In genomic region chr17:60119162-60119561, GRCh38 we compare ENCODE assay signal across 12 cellular contexts. TPM values are rescaled to one million over a fixed set of nuclear protein-coding genes. Genes with fewer than 3 reads are reported as not detected.
DNase-seq lines count a peak whose midpoint lies in the region; ATAC-seq, FAIRE-seq and TF ChIP-seq lines count a peak whose summit lies in the region.
"Not testable (repeated sequence)": the region's sequence is repeated elsewhere in the genome, so short reads cannot be mapped to it uniquely, and the experiment has no call there.
"Had no signal": no experiment of that assay in that cellular context is flagged by ENCODE, and none has a peak within 500 bp of the region (broad histone marks: within the 10 kb centered on the region; RNA-seq: fewer than 3 reads in every experiment).

No MANE protein-coding gene starts in this region.

- H3K27me3 Mint-ChIP-seq in activated CD8-positive, alpha-beta T cell treated with anti-CD3 and anti-CD28 coated beads, Interleukin-2, amount 10 ng/mL, durations not matched to agents 7 days and 5 days (ENCODE audit: low read depth), result not testable (repeated sequence)

- TF ChIP-seq CTCF in RWPE2 (IDR thresholded peaks at IDR 0.05; ENCODE audit: poor library complexity, severe bottlenecking); K562 (IDR thresholded peaks at IDR 0.05 in 2 of 3, conservative IDR thresholded peaks at IDR 0.05 in 1 of 3; ENCODE audit: insufficient read depth in 2 of 3, low read depth in 1 of 3, low read length in 3 of 3); lower lobe of right lung (IDR thresholded peaks at IDR 0.05); pancreas (IDR thresholded peaks at IDR 0.05): not testable (repeated sequence)

- TF ChIP-seq EP300 in K562 (IDR thresholded peaks at IDR 0.05; ENCODE audit: low read length), result not testable (repeated sequence)

- not testable (repeated sequence) for H3K27ac Mint-ChIP-seq in activated CD8-positive, alpha-beta T cell treated with anti-CD3 and anti-CD28 coated beads, Interleukin-2, amount 10 ng/mL, durations not matched to agents 7 days and 5 days

- not testable (repeated sequence) for TF ChIP-seq RAD21 in K562 (CRISPR knock-in tag; conservative IDR thresholded peaks at IDR 0.05 in 1 of 2, IDR thresholded peaks at IDR 0.05 in 1 of 2)

- H3K27ac ChIP-seq in RWPE2 (ENCODE audit: poor library complexity, severe bottlenecking); K562 (ENCODE audit: extremely low read depth, low read depth, low read length); lower lobe of right lung; pancreas: not testable (repeated sequence)

- not testable (repeated sequence) for H3K9me1 ChIP-seq in K562 (ENCODE audit: control insufficient read depth, insufficient read depth, low read length)

- H3K4me2 ChIP-seq in K562 (ENCODE audit: insufficient read depth, low read length), result not testable (repeated sequence)

- H3K4me3 ChIP-seq in RWPE2 (ENCODE audit: severe bottlenecking); K562; lower lobe of right lung; pancreas: not testable (repeated sequence)

- WGBS in K562 (ENCODE audit: insufficient coverage, low coverage, missing lambda C conversion rate), result no CpG with 5 or more reads among the region's 15 CpGs
- WGBS in pancreas, 2 donors, result no CpG with 5 or more reads among the region's 15 CpGs

- H2AFZ ChIP-seq in K562 (ENCODE audit: low read depth, low read length), result not testable (repeated sequence)

- not testable (repeated sequence) for H3K9me3 ChIP-seq in RWPE2 (ENCODE audit: severe bottlenecking); K562 (replicated peaks; ENCODE audit: control insufficient read depth, insufficient read depth, low read depth, low read length); lower lobe of right lung; pancreas

- H3K79me2 ChIP-seq in K562 (ENCODE audit: control insufficient read depth, insufficient read depth, low read length), result not testable (repeated sequence)

- H4K20me1 ChIP-seq in K562 (replicated peaks; ENCODE audit: control insufficient read depth, insufficient read depth, low read length), result not testable (repeated sequence)

- not testable (repeated sequence) for H3K9me3 Mint-ChIP-seq in activated CD8-positive, alpha-beta T cell treated with anti-CD3 and anti-CD28 coated beads, Interleukin-2, amount 10 ng/mL, durations not matched to agents 7 days and 5 days (ENCODE audit: insufficient read depth)

- H3K36me3 Mint-ChIP-seq in activated CD8-positive, alpha-beta T cell treated with anti-CD3 and anti-CD28 coated beads, Interleukin-2, amount 10 ng/mL, durations not matched to agents 7 days and 5 days (ENCODE audit: low read depth), result not testable (repeated sequence)

- DNase-seq in GM12892 (ENCODE audit: insufficient read length); RWPE2 (ENCODE audit: low spot score); activated CD8-positive, alpha-beta T cell treated with anti-CD3 and anti-CD28 coated beads, Interleukin-2, amount 10 ng/mL, durations not matched to agents 7 days and 5 days; K562 (ENCODE audit: extremely low read depth in 1 of 4, low spot score in 3 of 4); left ventricle myocardium superior; lower lobe of right lung; pancreas: not testable (repeated sequence)

- not testable (repeated sequence) for TF ChIP-seq POLR2A in GM12892 (IDR thresholded peaks at IDR 0.05; ENCODE audit: low read depth, low read length); K562 (conservative IDR thresholded peaks at IDR 0.05)

- peak; percentile 37 for ATAC-seq in HG02642 (IDR thresholded peaks at IDR 0.05; ENCODE audit: poor library complexity, unreplicated experiment)
- ATAC-seq in RWPE2 (ENCODE audit: low read depth), result peak; percentile 24; the same call in 2 of the 3 replicates
- ATAC-seq in activated CD8-positive, alpha-beta T cell treated with anti-CD3 and anti-CD28 coated beads, Interleukin-2, amount 10 ng/mL, durations not matched to agents 7 days and 5 days, result peak; percentile 38
- peak; percentile 31 for ATAC-seq in K562
- peak; percentile 9 for ATAC-seq in left ventricle myocardium superior
- peak; percentile 2 to 11 for ATAC-seq in lower lobe of right lung
- peak in 3 of 4 donors; percentile 17 to 37 (median 25) for ATAC-seq in pancreas

- CTCF ChIA-PET in activated CD8-positive, alpha-beta T cell treated with anti-CD3 and anti-CD28 coated beads, Interleukin-2, amount 10 ng/mL, durations not matched to agents 7 days and 5 days (lab: Charles Lee); K562 (lab: Yijun Ruan, JAX; ENCODE audit: low intra/inter-chr PET ratio): not testable (repeated sequence)

- not testable (repeated sequence) for BruUV-seq in K562 (replicated peaks; lab: Mats Ljungman, UMichigan)

- POLR2A ChIA-PET in activated CD8-positive, alpha-beta T cell treated with anti-CD3 and anti-CD28 coated beads, Interleukin-2, amount 10 ng/mL, durations not matched to agents 7 days and 5 days (lab: Charles Lee); K562 (lab: Yijun Ruan, JAX): not testable (repeated sequence)

- intact Hi-C loops in K562 (cut with micrococcal nuclease); left ventricle myocardium superior (cut with micrococcal nuclease); lower lobe of right lung (cut with DNase I); pancreas (cut with DNase I): not testable (repeated sequence)

- H3K4me1 ChIP-seq in RWPE2 (ENCODE audit: insufficient read depth, poor library complexity, severe bottlenecking); K562 (replicated peaks in 1 of 2; ENCODE audit: control insufficient read depth in 2 of 2, insufficient read depth in 2 of 2, low read length in 2 of 2); lower lobe of right lung; pancreas: not testable (repeated sequence)

- H3K36me3 ChIP-seq in RWPE2 (ENCODE audit: low read depth); K562 (ENCODE audit: control insufficient read depth, insufficient read depth, low read length); lower lobe of right lung; pancreas: not testable (repeated sequence)

- not testable (repeated sequence) for H3K9ac ChIP-seq in K562 (ENCODE audit: insufficient read depth in 1 of 2, low read depth in 2 of 2, low read length in 2 of 2)

- in situ Hi-C loops in K562 (cut with MboI), result loop anchor here (10.0 kb wide), 1 partner anchor 84 kb away; no protein-coding TSS in a partner anchor

- not testable (repeated sequence) for H3K4me1 Mint-ChIP-seq in activated CD8-positive, alpha-beta T cell treated with anti-CD3 and anti-CD28 coated beads, Interleukin-2, amount 10 ng/mL, durations not matched to agents 7 days and 5 days (ENCODE audit: low read depth)

- H3K27me3 ChIP-seq in RWPE2 (ENCODE audit: insufficient read depth, poor library complexity, severe bottlenecking); K562 (ENCODE audit: control insufficient read depth in 2 of 2, insufficient read depth in 2 of 2, low read length in 2 of 2); lower lobe of right lung (ENCODE audit: low read depth); pancreas: not testable (repeated sequence)

- peak; percentile 88 for FAIRE-seq in GM12892 (lab: Jason Lieb, UNC)
- not testable (repeated sequence) for FAIRE-seq in K562 (lab: Jason Lieb, UNC); pancreas (lab: Jason Lieb, UNC)

- H3K4me3 Mint-ChIP-seq in activated CD8-positive, alpha-beta T cell treated with anti-CD3 and anti-CD28 coated beads, Interleukin-2, amount 10 ng/mL, durations not matched to agents 7 days and 5 days, result not testable (repeated sequence)

RNA-seq across cellular contexts. Expression of gene CA4, which starts 30.6 kb away (rescaled TPM):
- polyA plus RNA-seq in GM12892 (2012; ENCODE audit: missing spikeins), result not detected
- not detected for total RNA-seq in activated CD8-positive, alpha-beta T cell treated with anti-CD3 and anti-CD28 coated beads, Interleukin-2, amount 10 ng/mL, durations not matched to agents 7 days and 5 days
- not detected in 2 replicates for total RNA-seq in K562 (2011; cell fraction: chromatin; rRNA removed; ENCODE audit: low replicate concordance)
- not detected in 2 replicates for total RNA-seq in K562 (2011; cell fraction: nucleolus; rRNA removed)
- not detected in 2 replicates for total RNA-seq in K562 (2011; cell fraction: nucleoplasm; rRNA removed)
- not detected in 2 replicates for total RNA-seq in K562 (2014; rRNA removed)
- not detected in 2 replicates for total RNA-seq in K562 (2014; rRNA removed; fragmentation: Illumina TruSeq; extraction: Trizol)
- total RNA-seq in K562 (2015; rRNA removed; fragmentation: Illumina TruSeq; extraction: Trizol), result not detected in 2 replicates
- total RNA-seq in K562 (2021), result 0.13 and 0.18 TPM in 2 replicates
- 0.13 TPM in 1 of 2 replicates, not detected in the other for polyA plus RNA-seq in K562 (2011; rRNA removed)
- not detected in 2 replicates for polyA plus RNA-seq in K562 (2011; cell fraction: cytosol; rRNA removed)
- polyA plus RNA-seq in K562 (2011; cell fraction: nucleus; rRNA removed), result 0.24 TPM in 1 of 2 replicates, not detected in the other
- not detected in 2 replicates for polyA plus RNA-seq in K562 (2012)
- not detected in 2 replicates for polyA plus RNA-seq in K562 (2014; fragmentation: Illumina TruSeq; extraction: Trizol)
- not detected for polyA plus RNA-seq in K562 (2014; fragmentation: Nextera tagmentation; extraction: Ambion mirVana)
- not detected in 2 replicates for polyA plus RNA-seq in K562 (2014; rRNA removed)
- polyA minus RNA-seq in K562 (2011; rRNA and poly(A)+ RNA removed), result not detected in 2 replicates
- not detected in 2 replicates for polyA minus RNA-seq in K562 (2011; cell fraction: cytosol; rRNA and poly(A)+ RNA removed)
- polyA minus RNA-seq in K562 (2011; cell fraction: nucleus; rRNA and poly(A)+ RNA removed), result not detected in 2 replicates
- total RNA-seq in left ventricle myocardium superior, result 17.0 TPM
- 72.8 TPM for total RNA-seq in lower lobe of right lung
- total RNA-seq in pancreas, result 10 to 100 TPM in 5 of 6 donors, 1 to 10 TPM in 1; 7.5 to 22.5 (median 18.5) TPM
- polyA plus RNA-seq in pancreas, result 10 to 100 TPM; 32.0 to 75.7 TPM
- total RNA-seq: CD8-positive, alpha-beta T cell; H4; RPMI7951 had no signal
- polyA plus RNA-seq: AG04450 had no signal

RNA-seq across cellular contexts. Expression of gene HEATR6, which starts 40.4 kb away (rescaled TPM):
- polyA plus RNA-seq in GM12892 (2012; ENCODE audit: missing spikeins), result 7.3 TPM
- total RNA-seq in activated CD8-positive, alpha-beta T cell treated with anti-CD3 and anti-CD28 coated beads, Interleukin-2, amount 10 ng/mL, durations not matched to agents 7 days and 5 days, result 10 to 100 TPM; 18.3 to 20.1 TPM
- 29.4 and 51.4 TPM in 2 replicates for total RNA-seq in K562 (2011; cell fraction: chromatin; rRNA removed; ENCODE audit: low replicate concordance)
- total RNA-seq in K562 (2011; cell fraction: nucleolus; rRNA removed), result 23.0 and 26.7 TPM in 2 replicates
- total RNA-seq in K562 (2011; cell fraction: nucleoplasm; rRNA removed), result 31.9 and 32.7 TPM in 2 replicates
- 6.9 and 11.3 TPM in 2 replicates for total RNA-seq in K562 (2014; rRNA removed)
- 11.4 and 12.1 TPM in 2 replicates for total RNA-seq in K562 (2014; rRNA removed; fragmentation: Illumina TruSeq; extraction: Trizol)
- 10.9 and 12.7 TPM in 2 replicates for total RNA-seq in K562 (2015; rRNA removed; fragmentation: Illumina TruSeq; extraction: Trizol)
- 12.9 and 13.5 TPM in 2 replicates for total RNA-seq in K562 (2021)
- 17.6 and 22.9 TPM in 2 replicates for polyA plus RNA-seq in K562 (2011; rRNA removed)
- polyA plus RNA-seq in K562 (2011; cell fraction: cytosol; rRNA removed), result 22.9 and 29.8 TPM in 2 replicates
- polyA plus RNA-seq in K562 (2011; cell fraction: nucleus; rRNA removed), result 78.3 and 85.3 TPM in 2 replicates
- polyA plus RNA-seq in K562 (2012), result 11.1 and 22.0 TPM in 2 replicates
- polyA plus RNA-seq in K562 (2014; fragmentation: Illumina TruSeq; extraction: Trizol), result 14.5 and 15.4 TPM in 2 replicates
- polyA plus RNA-seq in K562 (2014; fragmentation: Nextera tagmentation; extraction: Ambion mirVana), result 1 to 10 TPM; 5.3 to 9.1 TPM
- polyA plus RNA-seq in K562 (2014; rRNA removed), result 10.8 and 13.5 TPM in 2 replicates
- 21.9 and 34.4 TPM in 2 replicates for polyA minus RNA-seq in K562 (2011; rRNA and poly(A)+ RNA removed)
- polyA minus RNA-seq in K562 (2011; cell fraction: cytosol; rRNA and poly(A)+ RNA removed), result 15.9 and 17.8 TPM in 2 replicates
- polyA minus RNA-seq in K562 (2011; cell fraction: nucleus; rRNA and poly(A)+ RNA removed), result 26.7 and 45.1 TPM in 2 replicates
- 12.2 TPM for total RNA-seq in left ventricle myocardium superior
- 28.2 TPM for total RNA-seq in lower lobe of right lung
- 10 to 100 TPM in 1 of 6 donors, 1 to 10 TPM in 5; 4.2 to 11.9 (median 6.2) TPM for total RNA-seq in pancreas
- polyA plus RNA-seq in pancreas, result 1 to 10 TPM; 6.5 to 6.9 TPM

Comparison
In these comparisons a context has a peak if more than half of its experiments do, and no peak if none do; other contexts are left out.
1. RNA of gene CA4, which starts 30.6 kb away (total RNA-seq): 72.8 TPM in lower lobe of right lung (single experiment), 7.5 to 22.5 TPM in pancreas and 17.0 TPM in left ventricle myocardium superior (single experiment); not detected in activated CD8-positive, alpha-beta T cell treated with anti-CD3 and anti-CD28 coated beads, Interleukin-2, amount 10 ng/mL, durations not matched to agents 7 days and 5 days and 0.13 to 0.18 TPM in K562; every median in the first group is over 4 times any median in the second.
2. Peak in every context shown above with its lines, with median percentiles within 50 percentile points of each other: ATAC-seq.